In the genomic region with DNA sequence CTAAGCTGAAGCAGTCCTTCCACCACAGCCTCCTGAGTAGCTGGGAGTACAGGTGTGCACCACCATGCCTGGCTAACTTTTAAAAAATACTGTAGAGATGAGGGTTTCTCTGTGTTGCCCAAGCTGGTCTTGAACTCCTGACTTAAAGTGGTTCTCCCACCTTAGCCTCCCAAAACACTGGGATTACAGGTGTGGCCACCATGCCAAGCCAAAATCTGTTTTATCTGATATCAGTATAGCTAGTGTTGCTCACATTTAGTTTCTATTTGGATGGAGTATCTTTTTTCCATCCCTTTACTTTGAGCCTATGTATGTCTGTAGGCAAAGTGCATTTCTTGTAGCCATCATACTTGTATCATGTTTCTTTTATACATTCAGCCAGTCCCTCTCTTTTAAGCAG, we compare ENCODE assay signal across 10 cellular contexts.
"Had no signal": no experiment of that assay in that cellular context is flagged by ENCODE, and none has a peak within 500 bp of the region (broad histone marks: within the 10 kb centered on the region; RNA-seq: fewer than 3 reads in every experiment).

No MANE protein-coding gene starts in this region.

- H3K27ac Mint-ChIP-seq: GM23338, H9, HFFc6 had no signal

- H3K4me1 ChIP-seq: HAP-1 had no signal

- H3K27ac ChIP-seq: GM23248 had no signal

- ATAC-seq: GM23338, HCT116 had no signal

- H3K9me3 ChIP-seq: HAP-1 had no signal

- DNase-seq: GM23248, GOT3, H7, H9, HCEC 1CT, HFFc6 had no signal

- H2AFZ ChIP-seq: GM23248, GM23338 had no signal

- H3K4me2 ChIP-seq: GM23338 had no signal

- H3K36me3 ChIP-seq: HAP-1 had no signal

- FAIRE-seq: H1 had no signal

- H3K9ac ChIP-seq: GM23248 had no signal

- H3K4me3 ChIP-seq: GM23248, GM23338, HAP-1 had no signal
